1 cellular context compared by ENCODE assay signal in the genomic region with DNA sequence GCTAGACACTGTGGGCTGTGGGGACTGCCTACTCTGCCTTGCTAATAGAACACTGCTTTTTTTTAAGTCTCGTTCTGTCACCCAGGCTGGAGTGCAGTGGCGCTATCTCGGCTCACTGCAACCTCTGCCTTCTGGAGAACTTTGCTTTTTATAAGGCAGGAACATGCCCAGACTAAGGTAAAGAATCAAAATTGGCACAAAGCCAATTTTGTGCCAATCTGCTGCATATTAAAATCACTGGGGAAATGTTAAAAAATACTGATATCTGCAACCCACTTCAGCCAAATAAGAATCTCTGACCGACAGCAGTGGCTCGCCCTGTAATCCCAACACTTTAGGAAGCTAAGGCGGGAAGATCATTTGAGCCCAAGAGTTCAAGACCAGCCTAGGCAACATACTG.
TF ChIP-seq lines count a peak whose summit lies in the region.

No MANE protein-coding gene starts in this region.

TF ChIP-seq in GM12878, 131 proteins besides CTCF, POLR2A, EP300 and RAD21:
- TF ChIP-seq PAX8 (IDR thresholded peaks at IDR 0.05), result no peak
- TF ChIP-seq SMAD1 (IDR thresholded peaks at IDR 0.05; ENCODE audit: low read depth, partially characterized antibody), result peak; percentile 63
